ENCODE assay signal across 14 cellular contexts in the genomic region with DNA sequence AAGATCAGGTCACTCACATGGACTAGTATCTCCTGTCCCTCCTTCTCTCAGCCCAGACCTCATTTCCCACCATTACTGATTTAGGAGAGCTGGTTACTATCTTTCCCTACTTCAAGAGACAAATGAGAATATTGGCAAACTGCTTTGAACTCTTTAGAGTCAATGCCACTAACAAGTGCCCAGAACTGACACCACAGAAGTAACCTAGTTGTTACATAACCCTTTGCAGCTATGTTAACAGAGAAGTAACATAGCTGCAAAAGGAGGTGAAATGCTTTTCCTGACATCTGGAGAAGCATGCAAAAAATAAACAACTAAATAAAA. TPM values are rescaled to one million over a fixed set of nuclear protein-coding genes. Genes with fewer than 3 reads are reported as not detected.
DNase-seq lines count a peak whose midpoint lies in the region; ATAC-seq and TF ChIP-seq lines count a peak whose summit lies in the region.
"Had no signal": no experiment of that assay in that cellular context is flagged by ENCODE, and none has a peak within 500 bp of the region (broad histone marks: within the 10 kb centered on the region; RNA-seq: fewer than 3 reads in every experiment).

No MANE protein-coding gene starts in this region.

- no peaks in the 10 kb centered on the region for H3K4me1 ChIP-seq in CD4-positive, CD25-positive, alpha-beta regulatory T cell (ENCODE audit: control insufficient read depth, insufficient read depth, low read length, poor library complexity, severe bottlenecking)
- H3K4me1 ChIP-seq in Loucy (ENCODE audit: insufficient read depth, low read length, poor library complexity, severe bottlenecking) (peaks cover 31% of the 10 kb centered on the region), neural progenitor cell (no peaks in the 10 kb centered on the region)

- H3K4me1 Mint-ChIP-seq in CD4-positive, CD25-positive, alpha-beta regulatory T cell: peaks cover 0 to 14% (median 9%) of the 10 kb centered on the region in 4 donors
- peaks cover 19% of the 10 kb centered on the region in 2 donors for H3K4me1 Mint-ChIP-seq in effector memory CD8-positive, alpha-beta T cell (ENCODE audit: low read depth in 2 of 2)
- no peaks in the 10 kb centered on the region for H3K4me1 Mint-ChIP-seq in neural progenitor cell
- H3K4me1 Mint-ChIP-seq: brain had no signal

- 0 out of 2 replicates have a peak, but pooled peaks cover 19% of the 10 kb centered on the region for H3K79me2 ChIP-seq in Loucy (ENCODE audit: insufficient read depth, low read length)
- H3K79me2 ChIP-seq in neural progenitor cell (ENCODE audit: low read depth): no peaks in the 10 kb centered on the region

- H3K27me3 Mint-ChIP-seq in CD4-positive, CD25-positive, alpha-beta regulatory T cell: peaks cover 7% of the 10 kb centered on the region
- H3K27me3 Mint-ChIP-seq in effector memory CD8-positive, alpha-beta T cell: no peaks in the 10 kb centered on the region
- peaks cover 2% of the 10 kb centered on the region for H3K27me3 Mint-ChIP-seq in neural progenitor cell (ENCODE audit: insufficient read depth, low read depth)

- no peak overlapping the region for H3K27ac ChIP-seq in CD4-positive, CD25-positive, alpha-beta regulatory T cell (ENCODE audit: insufficient read depth, low read length, poor library complexity, severe bottlenecking)
- no peak overlapping the region for H3K27ac ChIP-seq in neural progenitor cell

- H3K4me3 Mint-ChIP-seq in CD4-positive, CD25-positive, alpha-beta regulatory T cell: no peak overlapping the region
- H3K4me3 Mint-ChIP-seq in effector memory CD8-positive, alpha-beta T cell: peak overlapping the region; percentile 57 to 73
- H3K4me3 Mint-ChIP-seq in neural progenitor cell: no peak overlapping the region
- H3K4me3 Mint-ChIP-seq: brain had no signal

- H3K9ac ChIP-seq in Loucy (ENCODE audit: low read depth, low read length, poor library complexity, severe bottlenecking) (peak overlapping the region; percentile 54), neural progenitor cell (no peak overlapping the region)

- H3F3A ChIP-seq in Loucy (ENCODE audit: low read depth) (no peaks in the 10 kb centered on the region), neural progenitor cell (ENCODE audit: low read depth) (no peaks in the 10 kb centered on the region)

- H3K9me2 ChIP-seq in Loucy (replicated peaks; ENCODE audit: low read depth, low read length): no peaks in the 10 kb centered on the region

- TF ChIP-seq CTCF in Loucy (conservative IDR thresholded peaks at IDR 0.05; ENCODE audit: low read length): no peak
- no peak for TF ChIP-seq CTCF in neural progenitor cell (IDR thresholded peaks at IDR 0.05)

- no peak for DNase-seq in CD4-positive, CD25-positive, alpha-beta regulatory T cell
- DNase-seq in effector memory CD8-positive, alpha-beta T cell: no peak
- DNase-seq in neural progenitor cell (ENCODE audit: low spot score) (no peak), NCI-H2029 (lab: John Stamatoyannopoulos, UW) (no peak)
- DNase-seq: activated effector memory CD4-positive, alpha-beta T cell treated with anti-CD3 and anti-CD28 coated beads, Interleukin-2, amount 50 U/mL, for 16 hours; Karpas-422; NCI-H1417 treated with DMSO at 0.1 percent for 48 hours; NCI-H446 had no signal

- peak overlapping the region; percentile 71 for H2AFZ ChIP-seq in Loucy (ENCODE audit: low read length)
- H2AFZ ChIP-seq in neural progenitor cell (replicated peaks): no peak overlapping the region

- no peaks in the 10 kb centered on the region for H4K20me1 ChIP-seq in Loucy (ENCODE audit: insufficient read depth, low read length, poor library complexity, severe bottlenecking)
- no peaks in the 10 kb centered on the region for H4K20me1 ChIP-seq in neural progenitor cell (ENCODE audit: low read depth)

- H3K36me3 Mint-ChIP-seq in CD4-positive, CD25-positive, alpha-beta regulatory T cell: no peaks in the 10 kb centered on the region
- peaks cover 5% of the 10 kb centered on the region for H3K36me3 Mint-ChIP-seq in effector memory CD8-positive, alpha-beta T cell (ENCODE audit: insufficient read depth)
- H3K36me3 Mint-ChIP-seq in neural progenitor cell: no peaks in the 10 kb centered on the region
- H3K36me3 Mint-ChIP-seq: brain had no signal

- no peak overlapping the region for H3K4me3 ChIP-seq in CD4-positive, CD25-positive, alpha-beta regulatory T cell (ENCODE audit: low read depth, low read length)
- peak overlapping the region; percentile 48 for H3K4me3 ChIP-seq in Loucy (ENCODE audit: low read length, poor library complexity, severe bottlenecking)
- no peak overlapping the region for H3K4me3 ChIP-seq in neural progenitor cell
- H3K4me3 ChIP-seq: stomach had no signal

- no peaks in the 10 kb centered on the region for H3K9me3 ChIP-seq in CD4-positive, CD25-positive, alpha-beta regulatory T cell (ENCODE audit: control insufficient read depth in 2 of 2, low read length in 2 of 2)
- H3K9me3 ChIP-seq in Loucy (ENCODE audit: insufficient read depth, low read depth, low read length) (no peaks in the 10 kb centered on the region), neural progenitor cell (ENCODE audit: low read depth) (no peaks in the 10 kb centered on the region)
- H3K9me3 ChIP-seq: stomach had no signal

- H3K36me3 ChIP-seq in CD4-positive, CD25-positive, alpha-beta regulatory T cell (ENCODE audit: control insufficient read depth, insufficient read depth, low read length): no peaks in the 10 kb centered on the region
- H3K36me3 ChIP-seq in Loucy (ENCODE audit: insufficient read depth, low read length): no peaks in the 10 kb centered on the region
- H3K36me3 ChIP-seq in neural progenitor cell: no peaks in the 10 kb centered on the region
- H3K36me3 ChIP-seq: stomach had no signal

- H3K27ac Mint-ChIP-seq in CD4-positive, CD25-positive, alpha-beta regulatory T cell: peak overlapping the region; percentile 4 to 65 (median 47)
- peak overlapping the region; percentile 77 to 81 for H3K27ac Mint-ChIP-seq in effector memory CD8-positive, alpha-beta T cell
- peak overlapping the region; percentile 6 for H3K27ac Mint-ChIP-seq in neural progenitor cell
- H3K27ac Mint-ChIP-seq: brain had no signal

- H3K27me3 ChIP-seq in CD4-positive, CD25-positive, alpha-beta regulatory T cell (ENCODE audit: control insufficient read depth, insufficient read depth, low read length): no peaks in the 10 kb centered on the region
- H3K27me3 ChIP-seq in Loucy (ENCODE audit: insufficient read depth, low read length, poor library complexity, severe bottlenecking) (no peaks in the 10 kb centered on the region), neural progenitor cell (no peaks in the 10 kb centered on the region)
- H3K27me3 ChIP-seq: stomach had no signal

- H3K9me3 Mint-ChIP-seq in CD4-positive, CD25-positive, alpha-beta regulatory T cell: no peaks in the 10 kb centered on the region
- H3K9me3 Mint-ChIP-seq in effector memory CD8-positive, alpha-beta T cell: no peaks in the 10 kb centered on the region
- no peaks in the 10 kb centered on the region for H3K9me3 Mint-ChIP-seq in neural progenitor cell
- H3K9me3 Mint-ChIP-seq: brain had no signal

- no peak for ATAC-seq in CD4-positive, CD25-positive, alpha-beta regulatory T cell (ENCODE audit: low read depth in 2 of 2)
- no peak for ATAC-seq in effector memory CD8-positive, alpha-beta T cell (replicated peaks)
- ATAC-seq in HG03135 (IDR thresholded peaks at IDR 0.05; ENCODE audit: unreplicated experiment): no peak
- no peak for ATAC-seq in HG03565 (IDR thresholded peaks at IDR 0.05; ENCODE audit: unreplicated experiment)
- no peak for ATAC-seq in GM18867 (IDR thresholded peaks at IDR 0.05; ENCODE audit: unreplicated experiment)

- H3K4me2 ChIP-seq in Loucy (ENCODE audit: low read depth, low read length, poor library complexity, severe bottlenecking) (peak overlapping the region; percentile 77), neural progenitor cell (no peak overlapping the region)

RNA-seq across cellular contexts. Expression of gene TGFA, which starts 30.0 kb away (rescaled TPM):
- 0.42 TPM for total RNA-seq in CD4-positive, CD25-positive, alpha-beta regulatory T cell
- polyA plus RNA-seq in CD4-positive, CD25-positive, alpha-beta regulatory T cell: under 1 TPM in 2 of 4 donors, not detected in 2; 0.07 to 0.45 TPM
- 0.37 TPM in 1 of 2 replicates, not detected in the other for total RNA-seq in neural progenitor cell (ENCODE audit: low replicate concordance)

Comparison
In these comparisons a context has a peak if more than half of its experiments do, and no peak if none do; other contexts are left out.
1. H3K27ac Mint-ChIP-seq: peak in every context shown above with its lines; median percentile 79 in effector memory CD8-positive, alpha-beta T cell; 47 in CD4-positive, CD25-positive, alpha-beta regulatory T cell; 6 in neural progenitor cell.
2. H3K4me3 Mint-ChIP-seq: peak in effector memory CD8-positive, alpha-beta T cell (2 of 2); none in CD4-positive, CD25-positive, alpha-beta regulatory T cell (0 of 4) and neural progenitor cell (single experiment).